8 cellular contexts compared by ENCODE assay signal in genomic region chr22:31977141-31977781, GRCh38.
DNase-seq lines count a peak whose midpoint lies in the region; ATAC-seq and FAIRE-seq lines count a peak whose summit lies in the region.

No MANE protein-coding gene starts in this region.

- DNase-seq in NCI-H2029 (lab: John Stamatoyannopoulos, UW) (peak; percentile 49), T-helper 9 cell (peak; percentile 74), astrocyte of the hippocampus (ENCODE audit: low read depth, low spot score) (peak; percentile 81), iPS-NIHi7 (ENCODE audit: extremely low spot score) (peak; percentile 90)
- peak; percentile 58 to 79 for DNase-seq in stimulated activated CD4-positive, alpha-beta T cell treated with anti-CD3 and anti-CD28 coated beads, Interleukin-15, amount 100 ng/mL, for 48 hours (ENCODE audit: low read depth in 2 of 2)

- FAIRE-seq in A204.1 (lab: Jason Lieb, UNC) = peak; percentile 52

- peak; percentile 59 for ATAC-seq in GM18511 (IDR thresholded peaks at IDR 0.05; ENCODE audit: unreplicated experiment)
- ATAC-seq in GM21390 (IDR thresholded peaks at IDR 0.05; ENCODE audit: unreplicated experiment) = no peak
